In the genomic region with DNA sequence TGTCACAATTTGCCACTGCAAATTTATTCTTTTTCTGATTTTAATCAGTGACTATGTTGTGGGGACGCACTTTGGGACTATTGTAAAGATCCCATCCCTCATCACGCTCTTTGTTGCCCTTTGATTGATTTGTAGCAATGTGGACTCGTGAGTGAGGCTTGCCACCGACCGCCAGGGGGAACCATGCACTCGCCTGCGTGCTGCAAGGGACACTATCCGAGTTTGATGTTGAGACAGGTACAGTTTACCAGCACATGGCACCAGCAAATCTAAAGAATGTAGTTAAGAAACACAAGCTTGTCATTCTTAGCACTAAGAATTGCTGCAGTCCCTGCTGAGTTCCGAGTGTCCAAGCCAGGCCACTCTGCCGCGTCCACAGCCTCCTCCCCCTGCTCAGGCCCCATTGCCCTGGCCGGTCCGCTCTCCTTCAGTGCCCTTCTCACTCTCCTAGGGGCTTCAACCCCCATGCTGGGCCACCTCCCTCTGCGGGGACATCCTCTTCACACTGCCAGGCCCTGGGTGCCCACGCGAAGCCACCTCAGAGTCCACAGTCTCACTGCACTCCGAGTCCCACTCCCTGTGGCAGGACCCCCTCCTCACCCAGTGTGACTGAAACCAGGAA, we compare ENCODE assay signal across 1 cellular context.
A peak's percentile ranks its signal among the peaks of the same experiment; 100 is the strongest.
TF ChIP-seq lines count a peak whose summit lies in the region.

No MANE protein-coding gene starts in this region.

TF ChIP-seq in HepG2, 621 proteins besides CTCF, POLR2A, EP300 and RAD21:
- TF ChIP-seq XRCC5 (optimal IDR thresholded peaks at IDR 0.05; ENCODE audit: low read length), result peak; percentile 55
- TF ChIP-seq, protein P1, sequence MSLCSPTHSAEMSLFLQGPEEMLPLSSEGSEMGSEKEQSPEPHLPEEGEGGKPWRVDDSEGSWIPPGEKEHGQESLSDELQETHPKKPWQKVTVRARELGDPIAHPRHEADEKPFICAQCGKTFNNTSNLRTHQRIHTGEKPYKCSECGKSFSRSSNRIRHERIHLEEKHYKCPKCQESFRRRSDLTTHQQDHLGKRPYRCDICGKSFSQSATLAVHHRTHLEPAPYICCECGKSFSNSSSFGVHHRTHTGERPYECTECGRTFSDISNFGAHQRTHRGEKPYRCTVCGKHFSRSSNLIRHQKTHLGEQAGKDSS (CRISPR knock-in tag; IDR thresholded peaks at IDR 0.05; ENCODE audit: borderline replicate concordance, low read depth), result 0 out of 2 replicates have a peak, but pooled peaks have one; percentile 27
- peak; percentile 57; the same call in 1 of the 2 replicates for TF ChIP-seq ZNF788 (CRISPR knock-in tag; IDR thresholded peaks at IDR 0.05; ENCODE audit: borderline replicate concordance)
- TF ChIP-seq SMAD3 (CRISPR knock-in tag; IDR thresholded peaks at IDR 0.05), result no peak
- TF ChIP-seq ZNF30 (CRISPR knock-in tag; IDR thresholded peaks at IDR 0.05), result no peak
- TF ChIP-seq ZNF33A (CRISPR knock-in tag; IDR thresholded peaks at IDR 0.05; ENCODE audit: borderline replicate concordance), result no peak
- no peak for TF ChIP-seq U2AF2 (IDR thresholded peaks at IDR 0.05; ENCODE audit: low read depth, low read length)
- no peak for TF ChIP-seq ISX (CRISPR knock-in tag; conservative IDR thresholded peaks at IDR 0.05)
- TF ChIP-seq, protein P2, sequence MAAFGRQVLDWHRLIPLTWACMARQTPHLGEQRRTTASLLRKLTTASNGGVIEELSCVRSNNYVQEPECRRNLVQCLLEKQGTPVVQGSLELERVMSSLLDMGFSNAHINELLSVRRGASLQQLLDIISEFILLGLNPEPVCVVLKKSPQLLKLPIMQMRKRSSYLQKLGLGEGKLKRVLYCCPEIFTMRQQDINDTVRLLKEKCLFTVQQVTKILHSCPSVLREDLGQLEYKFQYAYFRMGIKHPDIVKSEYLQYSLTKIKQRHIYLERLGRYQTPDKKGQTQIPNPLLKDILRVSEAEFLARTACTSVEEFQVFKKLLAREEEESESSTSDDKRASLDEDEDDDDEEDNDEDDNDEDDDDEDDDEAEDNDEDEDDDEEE (CRISPR knock-in tag; IDR thresholded peaks at IDR 0.05), result no peak
- TF ChIP-seq MTF2 (CRISPR knock-in tag; IDR thresholded peaks at IDR 0.05; ENCODE audit: borderline replicate concordance), result peak; percentile 44; the same call in 1 of the 2 replicates
- 0 out of 2 replicates have a peak, but pooled peaks have one; percentile 26 for TF ChIP-seq NRL (CRISPR knock-in tag; IDR thresholded peaks at IDR 0.05; ENCODE audit: borderline replicate concordance)
- peak; percentile 31 for TF ChIP-seq ZFP36 (IDR thresholded peaks at IDR 0.05; ENCODE audit: borderline replicate concordance, low read depth, low read length, partially characterized antibody)
- TF ChIP-seq ZNF292 (CRISPR knock-in tag; IDR thresholded peaks at IDR 0.05; ENCODE audit: borderline replicate concordance, low read depth), result no peak
- no peak for TF ChIP-seq SYNCRIP (IDR thresholded peaks at IDR 0.05; ENCODE audit: insufficient read depth, low read depth, low read length)
- 0 out of 2 replicates have a peak, but pooled peaks have one; percentile 29 for TF ChIP-seq MEIS1 (CRISPR knock-in tag; IDR thresholded peaks at IDR 0.05; ENCODE audit: borderline replicate concordance)
- TF ChIP-seq, protein P3, sequence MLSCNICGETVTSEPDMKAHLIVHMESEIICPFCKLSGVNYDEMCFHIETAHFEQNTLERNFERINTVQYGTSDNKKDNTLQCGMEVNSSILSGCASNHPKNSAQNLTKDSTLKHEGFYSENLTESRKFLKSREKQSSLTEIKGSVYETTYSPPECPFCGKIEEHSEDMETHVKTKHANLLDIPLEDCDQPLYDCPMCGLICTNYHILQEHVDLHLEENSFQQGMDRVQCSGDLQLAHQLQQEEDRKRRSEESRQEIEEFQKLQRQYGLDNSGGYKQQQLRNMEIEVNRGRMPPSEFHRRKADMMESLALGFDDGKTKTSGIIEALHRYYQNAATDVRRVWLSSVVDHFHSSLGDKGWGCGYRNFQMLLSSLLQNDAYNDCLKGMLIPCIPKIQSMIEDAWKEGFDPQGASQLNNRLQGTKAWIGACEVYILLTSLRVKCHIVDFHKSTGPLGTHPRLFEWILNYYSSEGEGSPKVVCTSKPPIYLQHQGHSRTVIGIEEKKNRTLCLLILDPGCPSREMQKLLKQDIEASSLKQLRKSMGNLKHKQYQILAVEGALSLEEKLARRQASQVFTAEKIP (CRISPR knock-in tag; IDR thresholded peaks at IDR 0.05; ENCODE audit: borderline replicate concordance), result no peak
- TF ChIP-seq SMC3 (IDR thresholded peaks at IDR 0.05; ENCODE audit: low read length), result peak; percentile 75
- TF ChIP-seq IRX3 (CRISPR knock-in tag; IDR thresholded peaks at IDR 0.05; ENCODE audit: borderline replicate concordance, low read depth), result no peak
- no peak for TF ChIP-seq IKZF1 (IDR thresholded peaks at IDR 0.05)
- TF ChIP-seq, protein P4, sequence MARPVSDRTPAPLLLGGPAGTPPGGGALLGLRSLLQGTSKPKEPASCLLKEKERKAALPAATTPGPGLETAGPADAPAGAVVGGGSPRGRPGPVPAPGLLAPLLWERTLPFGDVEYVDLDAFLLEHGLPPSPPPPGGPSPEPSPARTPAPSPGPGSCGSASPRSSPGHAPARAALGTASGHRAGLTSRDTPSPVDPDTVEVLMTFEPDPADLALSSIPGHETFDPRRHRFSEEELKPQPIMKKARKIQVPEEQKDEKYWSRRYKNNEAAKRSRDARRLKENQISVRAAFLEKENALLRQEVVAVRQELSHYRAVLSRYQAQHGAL (CRISPR knock-in tag; IDR thresholded peaks at IDR 0.05; ENCODE audit: not compliant biosample characterization), result no peak
- TF ChIP-seq ZNF556 (CRISPR knock-in tag; IDR thresholded peaks at IDR 0.05; ENCODE audit: borderline replicate concordance), result 0 out of 2 replicates have a peak, but pooled peaks have one; percentile 29
- peak; percentile 86 for TF ChIP-seq STAG1 (CRISPR knock-in tag; IDR thresholded peaks at IDR 0.05)
